In the genomic region with DNA sequence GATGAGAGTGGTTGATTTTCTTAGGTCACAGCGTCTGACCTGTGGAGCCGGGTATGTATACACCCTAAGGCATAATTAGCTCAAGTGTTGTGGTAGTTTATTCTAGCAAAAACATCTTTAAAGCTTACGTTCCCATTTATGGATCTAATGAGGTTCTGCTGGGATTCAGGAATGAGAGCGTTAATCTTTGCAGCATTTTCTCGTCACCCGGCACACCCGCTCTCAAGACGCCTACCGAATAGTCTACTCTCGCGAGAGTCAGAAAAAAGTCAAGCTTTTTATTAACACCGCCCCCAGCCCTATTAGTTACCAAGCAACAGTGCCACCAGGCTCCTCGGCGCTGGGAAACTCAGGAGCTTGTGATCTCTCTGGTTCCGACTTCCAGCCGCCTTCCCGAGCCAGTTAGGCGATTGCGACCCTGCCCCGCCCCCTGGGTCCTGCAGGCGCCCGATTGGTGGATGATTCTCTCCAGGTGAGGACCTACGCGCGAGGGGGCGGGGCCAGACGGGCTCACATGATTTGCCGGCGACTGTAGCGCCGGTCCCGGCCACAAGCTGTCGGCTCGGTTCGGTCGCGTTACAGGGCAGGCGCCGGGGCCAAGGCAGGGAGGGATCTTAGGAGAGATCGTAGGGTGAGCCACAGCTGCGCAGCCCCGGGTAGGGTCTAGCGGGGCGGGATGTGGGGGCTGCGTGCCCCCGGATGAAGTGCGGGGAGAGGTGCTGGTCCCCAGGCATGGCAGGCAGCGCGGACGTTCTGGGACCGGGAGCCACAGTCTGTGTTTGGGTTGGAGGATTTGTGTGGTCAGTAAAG, we compare ENCODE assay signal across 1 cellular context.
TF ChIP-seq lines count a peak whose summit lies in the region.

PFKFB2 (plus strand) TSS at position 540 of the 810 bp plus-strand sequence. CDS start 1,443 bp downstream, outside the sequence.

TF ChIP-seq in K562, 482 proteins besides CTCF, POLR2A, EP300 and RAD21 (continued from another document and continues in another):
- TF ChIP-seq, protein P1, sequence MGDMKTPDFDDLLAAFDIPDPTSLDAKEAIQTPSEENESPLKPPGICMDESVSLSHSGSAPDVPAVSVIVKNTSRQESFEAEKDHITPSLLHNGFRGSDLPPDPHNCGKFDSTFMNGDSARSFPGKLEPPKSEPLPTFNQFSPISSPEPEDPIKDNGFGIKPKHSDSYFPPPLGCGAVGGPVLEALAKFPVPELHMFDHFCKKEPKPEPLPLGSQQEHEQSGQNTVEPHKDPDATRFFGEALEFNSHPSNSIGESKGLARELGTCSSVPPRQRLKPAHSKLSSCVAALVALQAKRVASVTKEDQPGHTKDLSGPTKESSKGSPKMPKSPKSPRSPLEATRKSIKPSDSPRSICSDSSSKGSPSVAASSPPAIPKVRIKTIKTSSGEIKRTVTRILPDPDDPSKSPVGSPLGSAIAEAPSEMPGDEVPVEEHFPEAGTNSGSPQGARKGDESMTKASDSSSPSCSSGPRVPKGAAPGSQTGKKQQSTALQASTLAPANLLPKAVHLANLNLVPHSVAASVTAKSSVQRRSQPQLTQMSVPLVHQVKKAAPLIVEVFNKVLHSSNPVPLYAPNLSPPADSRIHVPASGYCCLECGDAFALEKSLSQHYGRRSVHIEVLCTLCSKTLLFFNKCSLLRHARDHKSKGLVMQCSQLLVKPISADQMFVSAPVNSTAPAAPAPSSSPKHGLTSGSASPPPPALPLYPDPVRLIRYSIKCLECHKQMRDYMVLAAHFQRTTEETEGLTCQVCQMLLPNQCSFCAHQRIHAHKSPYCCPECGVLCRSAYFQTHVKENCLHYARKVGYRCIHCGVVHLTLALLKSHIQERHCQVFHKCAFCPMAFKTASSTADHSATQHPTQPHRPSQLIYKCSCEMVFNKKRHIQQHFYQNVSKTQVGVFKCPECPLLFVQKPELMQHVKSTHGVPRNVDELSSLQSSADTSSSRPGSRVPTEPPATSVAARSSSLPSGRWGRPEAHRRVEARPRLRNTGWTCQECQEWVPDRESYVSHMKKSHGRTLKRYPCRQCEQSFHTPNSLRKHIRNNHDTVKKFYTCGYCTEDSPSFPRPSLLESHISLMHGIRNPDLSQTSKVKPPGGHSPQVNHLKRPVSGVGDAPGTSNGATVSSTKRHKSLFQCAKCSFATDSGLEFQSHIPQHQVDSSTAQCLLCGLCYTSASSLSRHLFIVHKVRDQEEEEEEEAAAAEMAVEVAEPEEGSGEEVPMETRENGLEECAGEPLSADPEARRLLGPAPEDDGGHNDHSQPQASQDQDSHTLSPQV (IDR thresholded peaks at IDR 0.05): 0 out of 2 replicates have a peak, but pooled peaks have one; percentile 21
- TF ChIP-seq STAT5A (IDR thresholded peaks at IDR 0.05; ENCODE audit: borderline replicate concordance, low read length): no peak
- no peak for TF ChIP-seq DPF2 (IDR thresholded peaks at IDR 0.05)
- 0 out of 2 replicates have a peak, but pooled peaks have one; percentile 25 for TF ChIP-seq ZBTB12 (CRISPR knock-in tag; IDR thresholded peaks at IDR 0.05)
- no peak for TF ChIP-seq HNRNPK (IDR thresholded peaks at IDR 0.05; ENCODE audit: low read depth, low read length, poor library complexity, severe bottlenecking)
- peak; percentile 54 for TF ChIP-seq JUND (IDR thresholded peaks at IDR 0.05; ENCODE audit: borderline replicate concordance, low read depth, low read length)
- TF ChIP-seq JUND (tag; IDR thresholded peaks at IDR 0.05; ENCODE audit: borderline replicate concordance, low read depth, low read length): 0 out of 3 replicates have a peak, but pooled peaks have one; percentile 8
- no peak for TF ChIP-seq SMARCA5 (IDR thresholded peaks at IDR 0.05)
- no peak for TF ChIP-seq ZNF232 (CRISPR knock-in tag; IDR thresholded peaks at IDR 0.05)
- TF ChIP-seq NBN (IDR thresholded peaks at IDR 0.05; ENCODE audit: low read depth): peak; percentile 58; the same call in 1 of the 2 replicates
- TF ChIP-seq SMARCB1 (IDR thresholded peaks at IDR 0.05; ENCODE audit: insufficient read length, low read depth): no peak
- peak; percentile 66; the same call in 1 of the 2 replicates for TF ChIP-seq ETV5 (CRISPR knock-in tag; IDR thresholded peaks at IDR 0.05; ENCODE audit: low read depth)
- TF ChIP-seq TFAM (CRISPR knock-in tag; conservative IDR thresholded peaks at IDR 0.05): no peak
- no peak for TF ChIP-seq NELFE (IDR thresholded peaks at IDR 0.05; ENCODE audit: insufficient read depth, insufficient read length)
- peak; percentile 76 for TF ChIP-seq NKRF (IDR thresholded peaks at IDR 0.05; ENCODE audit: borderline replicate concordance)
- no peak for TF ChIP-seq ZNF699 (CRISPR knock-in tag; IDR thresholded peaks at IDR 0.05; ENCODE audit: insufficient replicate concordance)
- no peak for TF ChIP-seq ZNF561 (CRISPR knock-in tag; conservative IDR thresholded peaks at IDR 0.05)
- peak; percentile 49; the same call in 1 of the 2 replicates for TF ChIP-seq HLTF (IDR thresholded peaks at IDR 0.05)
- TF ChIP-seq TEAD4 (IDR thresholded peaks at IDR 0.05; ENCODE audit: low read length): peak; percentile 5; the same call in 1 of the 2 replicates
- TF ChIP-seq TEAD4 (CRISPR knock-in tag; IDR thresholded peaks at IDR 0.05; ENCODE audit: borderline replicate concordance): no peak
- TF ChIP-seq TAF7 (tag; IDR thresholded peaks at IDR 0.05): no peak; the same call in 1 of the 2 replicates
- TF ChIP-seq NRF1 (conservative IDR thresholded peaks at IDR 0.05 in 1 of 2, IDR thresholded peaks at IDR 0.05 in 1 of 2): peak; percentile 86 to 88
- peak; percentile 50; the same call in 1 of the 2 replicates for TF ChIP-seq OTX1 (CRISPR knock-in tag; IDR thresholded peaks at IDR 0.05)
- TF ChIP-seq, protein P2, sequence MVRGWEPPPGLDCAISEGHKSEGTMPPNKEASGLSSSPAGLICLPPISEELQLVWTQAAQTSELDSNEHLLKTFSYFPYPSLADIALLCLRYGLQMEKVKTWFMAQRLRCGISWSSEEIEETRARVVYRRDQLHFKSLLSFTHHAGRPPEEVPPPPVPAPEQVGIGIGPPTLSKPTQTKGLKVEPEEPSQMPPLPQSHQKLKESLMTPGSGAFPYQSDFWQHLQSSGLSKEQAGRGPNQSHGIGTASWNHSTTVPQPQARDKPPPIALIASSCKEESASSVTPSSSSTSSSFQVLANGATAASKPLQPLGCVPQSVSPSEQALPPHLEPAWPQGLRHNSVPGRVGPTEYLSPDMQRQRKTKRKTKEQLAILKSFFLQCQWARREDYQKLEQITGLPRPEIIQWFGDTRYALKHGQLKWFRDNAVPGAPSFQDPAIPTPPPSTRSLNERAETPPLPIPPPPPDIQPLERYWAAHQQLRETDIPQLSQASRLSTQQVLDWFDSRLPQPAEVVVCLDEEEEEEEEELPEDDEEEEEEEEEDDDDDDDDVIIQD (CRISPR knock-in tag; IDR thresholded peaks at IDR 0.05): no peak
- TF ChIP-seq NFATC3 (IDR thresholded peaks at IDR 0.05): no peak
- no peak for TF ChIP-seq NCOR1 (IDR thresholded peaks at IDR 0.05)
- TF ChIP-seq ZNF444 (CRISPR knock-in tag; IDR thresholded peaks at IDR 0.05): no peak
- TF ChIP-seq ZBTB7A (IDR thresholded peaks at IDR 0.05; ENCODE audit: borderline replicate concordance, control insufficient read depth, low read depth, low read length): peak; percentile 60; the same call in 1 of the 2 replicates
- no peak for TF ChIP-seq ZNF174 (CRISPR knock-in tag; IDR thresholded peaks at IDR 0.05)
- TF ChIP-seq MAFG (tag; conservative IDR thresholded peaks at IDR 0.05): no peak
- no peak for TF ChIP-seq CHCHD3 (CRISPR knock-in tag; IDR thresholded peaks at IDR 0.05)
- TF ChIP-seq MNT (conservative IDR thresholded peaks at IDR 0.05): peak in 1 of 2 experiments; percentile 82; a peak in 3 of 4 replicates
- peak in 1 of 2 experiments; percentile 22; a peak in 2 of 4 replicates for TF ChIP-seq SRF (CRISPR knock-in tag; IDR thresholded peaks at IDR 0.05)
- TF ChIP-seq, protein P3, sequence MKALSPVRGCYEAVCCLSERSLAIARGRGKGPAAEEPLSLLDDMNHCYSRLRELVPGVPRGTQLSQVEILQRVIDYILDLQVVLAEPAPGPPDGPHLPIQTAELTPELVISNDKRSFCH (CRISPR knock-in tag; IDR thresholded peaks at IDR 0.05): no peak
- TF ChIP-seq, protein P3 (tag; IDR thresholded peaks at IDR 0.05): 0 out of 2 replicates have a peak, but pooled peaks have one; percentile 58
- 0 out of 2 replicates have a peak, but pooled peaks have one; percentile 10 for TF ChIP-seq RB1 (IDR thresholded peaks at IDR 0.05; ENCODE audit: low read depth)
- 0 out of 2 replicates have a peak, but pooled peaks have one; percentile 33 for TF ChIP-seq SIN3B (IDR thresholded peaks at IDR 0.05; ENCODE audit: low read depth)
- no peak for TF ChIP-seq HBP1 (CRISPR knock-in tag; IDR thresholded peaks at IDR 0.05)
- TF ChIP-seq CBX1 (IDR thresholded peaks at IDR 0.05; ENCODE audit: low read depth): peak; percentile 43; the same call in 1 of the 2 replicates
- no peak for TF ChIP-seq TARDBP (IDR thresholded peaks at IDR 0.05)
- TF ChIP-seq CREM (IDR thresholded peaks at IDR 0.05; ENCODE audit: low read depth): peak; percentile 83
- 0 out of 2 replicates have a peak, but pooled peaks have one; percentile 17 for TF ChIP-seq SMARCA4 (IDR thresholded peaks at IDR 0.05)
